Comparison of ENCODE assay signal across 8 cellular contexts in genomic region chr16:46688657-46689491, GRCh38.
DNase-seq lines count a peak whose midpoint lies in the region; ATAC-seq and TF ChIP-seq lines count a peak whose summit lies in the region.

VPS35 (minus strand) TSS chr16:46689178; CDS start chr16:46689133, 45 bp downstream.

- H3K36me3 Mint-ChIP-seq in central memory CD8-positive, alpha-beta T cell (ENCODE audit: insufficient read depth): peaks cover 5% of the 10 kb centered on the region

- ATAC-seq in GM19023 (IDR thresholded peaks at IDR 0.05; ENCODE audit: unreplicated experiment): peak; percentile 83
- peak; percentile 86 for ATAC-seq in HG03280 (IDR thresholded peaks at IDR 0.05; ENCODE audit: unreplicated experiment)
- peak; percentile 92 for ATAC-seq in central memory CD8-positive, alpha-beta T cell (replicated peaks; ENCODE audit: extremely low read depth, poor library complexity, severe bottlenecking)

- DNase-seq in AG09319 (ENCODE audit: extremely low read depth, low read depth) (peak; percentile 97), NCI-H345 (lab: John Stamatoyannopoulos, UW) (peak; percentile 96), islet precursor cell (peak; percentile 100)
- DNase-seq in activated CD4-positive, CD25-positive, alpha-beta regulatory T cell (lab: John Stamatoyannopoulos, UW): peak; percentile 99
- peak; percentile 99 to 100 for DNase-seq in central memory CD8-positive, alpha-beta T cell (ENCODE audit: low spot score in 2 of 2)
- DNase-seq in stimulated activated CD4-positive, alpha-beta T cell treated with anti-CD3 and anti-CD28 coated beads, Interleukin-12 subunit alpha, Interleukin-12 subunit beta, amount 100 ng/mL, for 48 hours (ENCODE audit: low read depth in 2 of 3, low spot score in 1 of 3): peak; percentile 99 to 100 (median 99)

- no peaks in the 10 kb centered on the region for H3K27me3 Mint-ChIP-seq in central memory CD8-positive, alpha-beta T cell

- H3K9me3 Mint-ChIP-seq in central memory CD8-positive, alpha-beta T cell: no peaks in the 10 kb centered on the region

- H3K4me3 Mint-ChIP-seq in central memory CD8-positive, alpha-beta T cell: no peak within 1 kb of the TSS

- peaks cover 45% of the 10 kb centered on the region for H3K4me1 Mint-ChIP-seq in central memory CD8-positive, alpha-beta T cell

- TF ChIP-seq CTCF in AG09319 (IDR thresholded peaks at IDR 0.05; ENCODE audit: low read depth, low read length): peak; percentile 18

- H3K27ac Mint-ChIP-seq in central memory CD8-positive, alpha-beta T cell (ENCODE audit: low read depth): no peak within 1 kb of the TSS

Comparison
In these comparisons a context has a peak if more than half of its experiments do, and no peak if none do; other contexts are left out.
1. Peak in every context shown above with its lines: DNase-seq and ATAC-seq.